In genomic region chr12:3809357-3810015, GRCh38 we compare ENCODE assay signal across 20 cellular contexts.
"Had no signal": no experiment of that assay in that cellular context is flagged by ENCODE, and none has a peak within 500 bp of the region (broad histone marks: within the 10 kb centered on the region; RNA-seq: fewer than 3 reads in every experiment).

No MANE protein-coding gene starts in this region.

- H3K36me3 ChIP-seq: right atrium auricular region had no signal

- H3K4me1 Mint-ChIP-seq: nephron progenitor cell had no signal

- H3K27ac ChIP-seq: ascending aorta, breast epithelium, esophagus muscularis mucosa, hepatocyte, lower lobe of right lung, right atrium auricular region, stomach had no signal

- H3K4me1 ChIP-seq: ascending aorta, breast epithelium, esophagus muscularis mucosa, lower lobe of right lung, right atrium auricular region, stomach had no signal

- H3K9me3 ChIP-seq: ascending aorta, breast epithelium, esophagus muscularis mucosa, lower lobe of right lung, right atrium auricular region, stomach had no signal

- H3K4me3 ChIP-seq: ascending aorta, breast epithelium, esophagus muscularis mucosa, hepatocyte, lower lobe of right lung, right atrium auricular region, stomach had no signal

- H3K27ac Mint-ChIP-seq: activated CD4-positive, alpha-beta T cell treated with anti-CD3 and anti-CD28 coated beads, Interleukin-2, amount 10 ng/mL, durations not matched to agents 7 days and 5 days; mesothelial cell of epicardium; nephron progenitor cell; type B pancreatic cell had no signal

- H3K4me3 Mint-ChIP-seq: activated CD4-positive, alpha-beta T cell treated with anti-CD3 and anti-CD28 coated beads, Interleukin-2, amount 10 ng/mL, durations not matched to agents 7 days and 5 days; activated T-cell treated with anti-CD3 and anti-CD28 coated beads, Interleukin-2, amount 50 U/mL, for 4 hours; mesothelial cell of epicardium; nephron progenitor cell; type B pancreatic cell had no signal

- H3K9me3 Mint-ChIP-seq: activated CD4-positive, alpha-beta T cell treated with anti-CD3 and anti-CD28 coated beads, Interleukin-2, amount 10 ng/mL, durations not matched to agents 7 days and 5 days; activated T-cell treated with anti-CD3 and anti-CD28 coated beads, Interleukin-2, amount 50 U/mL, for 4 hours; mesothelial cell of epicardium; nephron progenitor cell; type B pancreatic cell had no signal

- H3K27me3 ChIP-seq: ascending aorta, breast epithelium, esophagus muscularis mucosa, hepatocyte, right atrium auricular region, stomach had no signal

- H3K27me3 Mint-ChIP-seq: activated CD4-positive, alpha-beta T cell treated with anti-CD3 and anti-CD28 coated beads, Interleukin-2, amount 10 ng/mL, durations not matched to agents 7 days and 5 days; type B pancreatic cell had no signal

- DNase-seq: activated CD4-positive, alpha-beta T cell treated with anti-CD3 and anti-CD28 coated beads, Interleukin-2, amount 10 ng/mL, durations not matched to agents 7 days and 5 days; activated CD8-positive, alpha-beta memory T cell treated with anti-CD3 and anti-CD28 coated beads, Interleukin-2, amount 50 U/mL, for 4 hours; activated effector memory CD4-positive, alpha-beta T cell treated with Interleukin-2 at 50 U/mL for 16 hours; activated naive CD4-positive, alpha-beta T cell treated with anti-CD3 and anti-CD28 coated beads, Interleukin-2, amount 50 U/mL, for 16 hours; activated T-cell treated with anti-CD3 and anti-CD28 coated beads, Interleukin-2, amount 50 U/mL, for 4 hours; effector CD4-positive, alpha-beta T cell; islet precursor cell; left colon; lower lobe of right lung; nephron progenitor cell; occipital lobe; stomach; T1000 had no signal

- ATAC-seq: left colon, lower lobe of right lung had no signal
